8 cellular contexts compared by ENCODE assay signal in the genomic region with DNA sequence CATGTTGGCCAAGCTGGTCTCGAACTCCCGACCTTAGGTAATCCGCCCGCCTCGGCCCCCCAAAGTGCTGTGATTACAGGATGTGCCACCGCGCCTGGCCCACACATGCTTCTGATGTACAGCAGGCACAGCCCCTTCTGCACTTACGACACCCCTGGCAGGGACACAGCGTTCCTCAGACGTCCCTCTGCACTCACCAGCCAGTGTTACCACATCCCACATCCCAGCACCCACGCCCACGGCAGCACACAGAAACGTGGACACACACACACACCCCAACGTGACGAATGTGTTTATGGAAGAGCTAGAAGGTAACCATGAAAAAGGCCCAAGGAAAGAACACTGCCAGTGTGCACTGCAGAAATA. TPM values are rescaled to one million over a fixed set of nuclear protein-coding genes. Genes with fewer than 3 reads are reported as not detected.
DNase-seq lines count a peak whose midpoint lies in the region; ATAC-seq and TF ChIP-seq lines count a peak whose summit lies in the region.

No MANE protein-coding gene starts in this region.

- H3K27me3 ChIP-seq in BLaER1 treated with 17β-estradiol and CSF1 and Interleukin-3, amounts not matched to agents 10 nM and 100 nM, result no peaks in the 10 kb centered on the region
- no peaks in the 10 kb centered on the region for H3K27me3 ChIP-seq in NT2/D1 (ENCODE audit: insufficient read depth, insufficient read length)
- H3K27me3 ChIP-seq in neuronal stem cell (ENCODE audit: control insufficient read depth in 3 of 3, insufficient read depth in 3 of 3, low read depth in 1 of 3, low read length in 3 of 3), result no peaks in the 10 kb centered on the region
- no peaks in the 10 kb centered on the region for H3K27me3 ChIP-seq in WERI-Rb-1 (ENCODE audit: insufficient read depth, low read depth, severe bottlenecking)

- H3K4me1 ChIP-seq in BLaER1 treated with 17β-estradiol and CSF1 and Interleukin-3, amounts not matched to agents 10 nM and 100 nM, result peaks cover 10 to 17% (median 15%) of the 10 kb centered on the region in 10 experiments
- peaks cover 2% of the 10 kb centered on the region for H3K4me1 ChIP-seq in NT2/D1 (ENCODE audit: insufficient read depth, insufficient read length)
- no peaks in the 10 kb centered on the region for H3K4me1 ChIP-seq in neuronal stem cell (ENCODE audit: control insufficient read depth in 2 of 2, insufficient read depth in 1 of 2, low read depth in 1 of 2, low read length in 2 of 2)

- peak overlapping the region in 9 of 11 experiments; percentile 85 to 94 (median 89); a peak in 10 of 22 replicates for H3K9ac ChIP-seq in BLaER1 treated with 17β-estradiol and CSF1 and Interleukin-3, amounts not matched to agents 10 nM and 100 nM
- peak overlapping the region; percentile 72 for H3K9ac ChIP-seq in NT2/D1 (ENCODE audit: insufficient read length, low read depth)
- H3K9ac ChIP-seq in neuronal stem cell (ENCODE audit: low read depth, low read length, poor library complexity), result peak overlapping the region; percentile 65

- H3K9me3 ChIP-seq in BLaER1 treated with 17β-estradiol and CSF1 and Interleukin-3, amounts not matched to agents 10 nM and 100 nM (replicated peaks in 1 of 11), result no peaks in the 10 kb centered on the region
- H3K9me3 ChIP-seq in NT2/D1 (ENCODE audit: insufficient read depth, low read length), result no peaks in the 10 kb centered on the region
- H3K9me3 ChIP-seq in neuronal stem cell (replicated peaks in 1 of 2; ENCODE audit: control insufficient read depth in 2 of 2, insufficient read depth in 1 of 2, low read depth in 1 of 2, low read length in 2 of 2), result no peaks in the 10 kb centered on the region
- no peaks in the 10 kb centered on the region for H3K9me3 ChIP-seq in WERI-Rb-1 (ENCODE audit: severe bottlenecking)

- no peak overlapping the region for H3K23ac ChIP-seq in neuronal stem cell (ENCODE audit: low read depth, low read length, poor library complexity)

- peak overlapping the region; percentile 95 to 96 for H3K4me3 Mint-ChIP-seq in effector memory CD8-positive, alpha-beta T cell

- no peak overlapping the region for H2BK12ac ChIP-seq in neuronal stem cell (ENCODE audit: low read length)

- H3K4me1 Mint-ChIP-seq in effector memory CD8-positive, alpha-beta T cell (ENCODE audit: low read depth in 2 of 2), result peaks cover 7 to 15% of the 10 kb centered on the region in 2 donors

- H2AFZ ChIP-seq in neuronal stem cell (ENCODE audit: low read length), result peak overlapping the region; percentile 92

- peak; percentile 44 for ATAC-seq in effector memory CD8-positive, alpha-beta T cell (replicated peaks)

- H3K27me3 Mint-ChIP-seq in effector memory CD8-positive, alpha-beta T cell, result no peaks in the 10 kb centered on the region

- peak overlapping the region; percentile 76 to 97 (median 90); a peak in 21 of 22 replicates for H3K4me2 ChIP-seq in BLaER1 treated with 17β-estradiol and CSF1 and Interleukin-3, amounts not matched to agents 10 nM and 100 nM
- no peak overlapping the region for H3K4me2 ChIP-seq in neuronal stem cell (ENCODE audit: insufficient read depth, low read length, poor library complexity, severe bottlenecking)

- peaks cover 0 to 5% (median 0%) of the 10 kb centered on the region in 11 experiments; a peak in 1 of 22 replicates for H3K36me3 ChIP-seq in BLaER1 treated with 17β-estradiol and CSF1 and Interleukin-3, amounts not matched to agents 10 nM and 100 nM
- H3K36me3 ChIP-seq in NT2/D1 (ENCODE audit: insufficient read depth, insufficient read length, low read length) (peaks cover 9% of the 10 kb centered on the region), neuronal stem cell (replicated peaks in 1 of 2; ENCODE audit: control insufficient read depth in 2 of 2, insufficient read depth in 2 of 2, low read length in 2 of 2) (peaks cover 0 to 4% of the 10 kb centered on the region in 2 donors), WERI-Rb-1 (no peaks in the 10 kb centered on the region)

- H3K14ac ChIP-seq in neuronal stem cell (ENCODE audit: low read length), result no peak overlapping the region

- peaks cover 12% of the 10 kb centered on the region for H3K36me3 Mint-ChIP-seq in effector memory CD8-positive, alpha-beta T cell (ENCODE audit: insufficient read depth)

- peak overlapping the region; percentile 95 to 96 for H3K27ac Mint-ChIP-seq in effector memory CD8-positive, alpha-beta T cell

- peak overlapping the region; percentile 9 for H2AK5ac ChIP-seq in neuronal stem cell (ENCODE audit: low read depth, low read length)

- H2BK15ac ChIP-seq in neuronal stem cell (ENCODE audit: low read length), result no peak overlapping the region

- TF ChIP-seq CTCF in WERI-Rb-1 (IDR thresholded peaks at IDR 0.05; ENCODE audit: low read depth, low read length), result no peak

- WGBS in neuronal stem cell (ENCODE audit: extremely low coverage in 2 of 2, insufficient read length in 2 of 2, insufficient replicate concordance in 1 of 2), 2 donors, result no CpG with 5 or more reads among the region's 15 CpGs

- H3K4me3 ChIP-seq in BLaER1 treated with 17β-estradiol and CSF1 and Interleukin-3, amounts not matched to agents 10 nM and 100 nM, result peak overlapping the region; percentile 80 to 99 (median 89); a peak in 18 of 20 replicates
- H3K4me3 ChIP-seq in NT2/D1 (ENCODE audit: insufficient read length, low read depth), result peak overlapping the region; percentile 35
- H3K4me3 ChIP-seq in neuronal stem cell (ENCODE audit: low read length in 2 of 2), result peak overlapping the region in 1 of 2 donors; percentile 9
- H3K4me3 ChIP-seq in WERI-Rb-1 (ENCODE audit: low read depth, low read length), result no peak overlapping the region

- peak overlapping the region in 10 of 11 experiments; percentile 40 to 93 (median 87); a peak in 13 of 22 replicates for H3K27ac ChIP-seq in BLaER1 treated with 17β-estradiol and CSF1 and Interleukin-3, amounts not matched to agents 10 nM and 100 nM
- H3K27ac ChIP-seq in neuronal stem cell (replicated peaks; ENCODE audit: low read length) (no peak overlapping the region), WERI-Rb-1 (no peak overlapping the region)

- no peak overlapping the region for H3K4ac ChIP-seq in neuronal stem cell (ENCODE audit: low read length)

- no peaks in the 10 kb centered on the region for H3K79me1 ChIP-seq in neuronal stem cell (ENCODE audit: low read depth, low read length)

- no peak overlapping the region for H2BK5ac ChIP-seq in neuronal stem cell (ENCODE audit: low read length)

- no peak overlapping the region for H4K8ac ChIP-seq in neuronal stem cell (ENCODE audit: low read depth, low read length)

- no peak overlapping the region for H2BK120ac ChIP-seq in neuronal stem cell (ENCODE audit: low read depth, low read length)

- no peak for DNase-seq in NT2/D1 (ENCODE audit: low read depth, low spot score)
- peak in 2 of 3 experiments; percentile 22 to 25 for DNase-seq in effector memory CD8-positive, alpha-beta T cell
- DNase-seq in neuronal stem cell (ENCODE audit: low spot score), result no peak
- DNase-seq in DMS79 (lab: John Stamatoyannopoulos, UW), result no peak
- DNase-seq in GOT3 (lab: John Stamatoyannopoulos, UW), result no peak
- DNase-seq in WERI-Rb-1, result no peak
- no peak for DNase-seq in DMS53 treated with DMSO at 0.1 percent for 48 hours (lab: John Stamatoyannopoulos, UW; ENCODE audit: unreplicated experiment)

- 0 out of 22 replicates have a peak, but pooled peaks cover 0 to 5% (median 0%) of the 10 kb centered on the region in 11 experiments for H4K20me1 ChIP-seq in BLaER1 treated with 17β-estradiol and CSF1 and Interleukin-3, amounts not matched to agents 10 nM and 100 nM

- H3K9me3 Mint-ChIP-seq in effector memory CD8-positive, alpha-beta T cell, result no peaks in the 10 kb centered on the region

- no peak overlapping the region for H3K18ac ChIP-seq in neuronal stem cell (ENCODE audit: low read length)

- H4K91ac ChIP-seq in neuronal stem cell (ENCODE audit: low read depth, low read length, poor library complexity), result no peak overlapping the region

RNA-seq across cellular contexts. Expression of a gene that starts 0.6 kb away (rescaled TPM):
- polyA plus RNA-seq in neuronal stem cell (2013, experiment 1 of 2), result 21.6 TPM
- 20.4 TPM for polyA plus RNA-seq in neuronal stem cell (2013, experiment 2 of 2)

RNA-seq across cellular contexts. Expression of a gene that starts 14.4 kb away (rescaled TPM):
- 121 TPM for polyA plus RNA-seq in neuronal stem cell (2013, experiment 1 of 2)
- 118 TPM for polyA plus RNA-seq in neuronal stem cell (2013, experiment 2 of 2)

RNA-seq across cellular contexts. Expression of a gene that starts 31.0 kb away (rescaled TPM):
- 0.03 TPM for polyA plus RNA-seq in neuronal stem cell (2013, experiment 1 of 2)
- 0.06 TPM for polyA plus RNA-seq in neuronal stem cell (2013, experiment 2 of 2)

RNA-seq across cellular contexts. Expression of a gene that starts 51.0 kb away (rescaled TPM):
- polyA plus RNA-seq in neuronal stem cell (2013, experiment 1 of 2), result 0.46 TPM
- polyA plus RNA-seq in neuronal stem cell (2013, experiment 2 of 2), result 0.47 TPM

Comparison
In these comparisons a context has a peak if more than half of its experiments do, and no peak if none do; other contexts are left out.
1. H3K27ac ChIP-seq: peak in BLaER1 treated with 17β-estradiol and CSF1 and Interleukin-3, amounts not matched to agents 10 nM and 100 nM (10 of 11); none in neuronal stem cell (single experiment) and WERI-Rb-1 (single experiment).
2. DNase-seq: peak in effector memory CD8-positive, alpha-beta T cell (2 of 3); none in NT2/D1 (single experiment), neuronal stem cell (single experiment), DMS79 (single experiment), GOT3 (single experiment), WERI-Rb-1 (single experiment) and DMS53 treated with DMSO at 0.1 percent for 48 hours (single experiment).
3. Peak in every context shown above with its lines, with median percentiles within 50 percentile points of each other: H3K9ac ChIP-seq.